Comparison of ENCODE assay signal across 7 cellular contexts in genomic region chr19:14207796-14208195, GRCh38. TPM values are rescaled to one million over a fixed set of nuclear protein-coding genes. Genes with fewer than 3 reads are reported as not detected.
DNase-seq lines count a peak whose midpoint lies in the region; TF ChIP-seq lines count a peak whose summit lies in the region.
"Not testable (repeated sequence)": the region's sequence is repeated elsewhere in the genome, so short reads cannot be mapped to it uniquely, and the experiment has no call there.

No MANE protein-coding gene starts in this region.

- peaks cover 43% of the 10 kb centered on the region for H3K27me3 Mint-ChIP-seq in activated CD4-positive, alpha-beta T cell treated with anti-CD3 and anti-CD28 coated beads, Interleukin-2, amount 10 ng/mL, durations not matched to agents 7 days and 5 days
- H3K27me3 Mint-ChIP-seq in MCF 10A (ENCODE audit: insufficient read depth, unreplicated experiment): peaks cover 29% of the 10 kb centered on the region

- intact Hi-C loops in MCF 10A (cut with micrococcal nuclease): not testable (repeated sequence)
- intact Hi-C loops in sigmoid colon (cut with DNase I): loop anchor here (2.0 to 10.0 kb wide), 2 partner anchors 59 to 197 kb away; no protein-coding TSS in a partner anchor

- not testable (repeated sequence) for H3F3A ChIP-seq in DOHH2 (ENCODE audit: control insufficient read depth, insufficient read depth)

- H3K9ac ChIP-seq in mucosa of rectum (ENCODE audit: low read depth in 1 of 2, low read length in 2 of 2): peak overlapping the region in 1 of 2 donors; percentile 62

- H3K4me1 ChIP-seq in DOHH2 (ENCODE audit: control insufficient read depth, low read length) (peaks cover 19% of the 10 kb centered on the region), sigmoid colon (peaks cover 10 to 30% (median 23%) of the 10 kb centered on the region in 4 donors)
- H3K4me1 ChIP-seq in mucosa of rectum (ENCODE audit: control insufficient read depth in 2 of 2, insufficient read depth in 2 of 2, low read length in 2 of 2): not testable (repeated sequence)

- H3K4me3 ChIP-seq in DOHH2 (ENCODE audit: low read length): peak overlapping the region; percentile 76; the same call in 1 of the 2 replicates
- peak overlapping the region; percentile 60 for H3K4me3 ChIP-seq in fibroblast of villous mesenchyme (ENCODE audit: low read depth, low read length)
- peak overlapping the region; percentile 64 to 65 for H3K4me3 ChIP-seq in mucosa of rectum (ENCODE audit: low read length in 2 of 2)
- H3K4me3 ChIP-seq in sigmoid colon: peak overlapping the region in 3 of 4 donors; percentile 81 to 89 (median 84)

- not testable (repeated sequence) for H3K36me3 ChIP-seq in DOHH2 (ENCODE audit: control insufficient read depth, low read length); mucosa of rectum (ENCODE audit: control insufficient read depth in 2 of 2, insufficient read depth in 2 of 2, low read length in 2 of 2); sigmoid colon

- not testable (repeated sequence) for BruUV-seq in MCF 10A (replicated peaks; lab: Mats Ljungman, UMichigan)

- H4K20me1 ChIP-seq in DOHH2 (ENCODE audit: control insufficient read depth, insufficient read depth, low read depth, low read length): not testable (repeated sequence)

- not testable (repeated sequence) for H3K9me3 ChIP-seq in DOHH2 (ENCODE audit: control insufficient read depth, insufficient read depth, low read length); mucosa of rectum (ENCODE audit: control insufficient read depth in 2 of 2, low read length in 2 of 2); sigmoid colon

- not testable (repeated sequence) for H3K27ac ChIP-seq in DOHH2 (ENCODE audit: low read depth, low read length)
- H3K27ac ChIP-seq in mucosa of rectum (ENCODE audit: low read depth in 2 of 2, low read length in 2 of 2): peak overlapping the region in 1 of 2 donors; percentile 71
- H3K27ac ChIP-seq in sigmoid colon: peak overlapping the region; percentile 72 to 80 (median 78)

- CTCF ChIA-PET in activated CD4-positive, alpha-beta T cell treated with anti-CD3 and anti-CD28 coated beads, Interleukin-2, amount 10 ng/mL, durations not matched to agents 7 days and 5 days (lab: Charles Lee): interaction anchor here (0.9 kb wide), 1 partner anchor 9 kb away, joined by 4 read pairs; no protein-coding TSS in a partner anchor
- CTCF ChIA-PET in MCF 10A (lab: Yijun Ruan, JAX): interaction anchor here (0.6 kb wide), 1 partner anchor 64 kb away, joined by 4 read pairs; no protein-coding TSS in a partner anchor

- H3K27me3 ChIP-seq in DOHH2 (ENCODE audit: control insufficient read depth, low read length): peaks cover 32% of the 10 kb centered on the region
- H3K27me3 ChIP-seq in mucosa of rectum (ENCODE audit: control insufficient read depth in 2 of 2, insufficient read depth in 2 of 2, low read length in 2 of 2); sigmoid colon: not testable (repeated sequence)

- WGBS in sigmoid colon, 2 donors: 5 to 27% methylated on average over 6 to 7 of the region's 7 CpGs

- H3K79me2 ChIP-seq in DOHH2 (ENCODE audit: control insufficient read depth, low read length): not testable (repeated sequence)

- POLR2A ChIA-PET in activated CD4-positive, alpha-beta T cell treated with anti-CD3 and anti-CD28 coated beads, Interleukin-2, amount 10 ng/mL, durations not matched to agents 7 days and 5 days (lab: Charles Lee): not testable (repeated sequence)
- POLR2A ChIA-PET in MCF 10A (lab: Yijun Ruan, JAX): interaction anchor here (0.7 kb wide), 2 partner anchors 71 to 348 kb away, joined by 3 read pairs; partner anchors contain the start of gene ASF1B

- H3K9me3 Mint-ChIP-seq in activated CD4-positive, alpha-beta T cell treated with anti-CD3 and anti-CD28 coated beads, Interleukin-2, amount 10 ng/mL, durations not matched to agents 7 days and 5 days; MCF 10A (ENCODE audit: unreplicated experiment): not testable (repeated sequence)

- not testable (repeated sequence) for TF ChIP-seq EP300 in sigmoid colon (IDR thresholded peaks at IDR 0.05)

- peaks cover 28% of the 10 kb centered on the region for H3K4me1 Mint-ChIP-seq in activated CD4-positive, alpha-beta T cell treated with anti-CD3 and anti-CD28 coated beads, Interleukin-2, amount 10 ng/mL, durations not matched to agents 7 days and 5 days
- H3K4me1 Mint-ChIP-seq in MCF 10A (ENCODE audit: insufficient read depth, unreplicated experiment): peaks cover 18% of the 10 kb centered on the region

- DNase-seq in NCI-H1105 (lab: John Stamatoyannopoulos, UW): peak; percentile 49
- not testable (repeated sequence) for DNase-seq in activated CD4-positive, alpha-beta T cell treated with anti-CD3 and anti-CD28 coated beads, Interleukin-2, amount 10 ng/mL, durations not matched to agents 7 days and 5 days; MCF 10A (ENCODE audit: unreplicated experiment); fibroblast of villous mesenchyme (ENCODE audit: low read depth); sigmoid colon

- H3K36me3 Mint-ChIP-seq in activated CD4-positive, alpha-beta T cell treated with anti-CD3 and anti-CD28 coated beads, Interleukin-2, amount 10 ng/mL, durations not matched to agents 7 days and 5 days (ENCODE audit: low read depth); MCF 10A (ENCODE audit: insufficient read depth, unreplicated experiment): not testable (repeated sequence)

- H3K9me2 ChIP-seq in DOHH2 (replicated peaks; ENCODE audit: control insufficient read depth, low read length): not testable (repeated sequence)

- H3K27ac Mint-ChIP-seq in activated CD4-positive, alpha-beta T cell treated with anti-CD3 and anti-CD28 coated beads, Interleukin-2, amount 10 ng/mL, durations not matched to agents 7 days and 5 days: not testable (repeated sequence)
- H3K27ac Mint-ChIP-seq in MCF 10A (ENCODE audit: low read depth, unreplicated experiment): peak overlapping the region; percentile 74

- H3K4me2 ChIP-seq in DOHH2 (ENCODE audit: low read length): peak overlapping the region; percentile 77

- TF ChIP-seq CTCF in DOHH2 (IDR thresholded peaks at IDR 0.05; ENCODE audit: low read depth, low read length, poor library complexity, severe bottlenecking); MCF 10A (IDR thresholded peaks at IDR 0.05; ENCODE audit: unreplicated experiment); fibroblast of villous mesenchyme (IDR thresholded peaks at IDR 0.05; ENCODE audit: insufficient read depth, low read depth, low read length); sigmoid colon (IDR thresholded peaks at IDR 0.05): not testable (repeated sequence)

- not testable (repeated sequence) for TF ChIP-seq POLR2A in sigmoid colon (IDR thresholded peaks at IDR 0.05)

- peak overlapping the region; percentile 86 for H3K4me3 Mint-ChIP-seq in activated CD4-positive, alpha-beta T cell treated with anti-CD3 and anti-CD28 coated beads, Interleukin-2, amount 10 ng/mL, durations not matched to agents 7 days and 5 days
- H3K4me3 Mint-ChIP-seq in MCF 10A (ENCODE audit: unreplicated experiment): peak overlapping the region; percentile 92

RNA-seq across cellular contexts. Expression of gene ADGRL1, which starts 1.8 kb away (rescaled TPM):
- total RNA-seq in activated CD4-positive, alpha-beta T cell treated with anti-CD3 and anti-CD28 coated beads, Interleukin-2, amount 10 ng/mL, durations not matched to agents 7 days and 5 days: 10 to 100 TPM; 12.5 to 14.0 TPM
- 13.0 and 15.9 TPM in 2 replicates for total RNA-seq in MCF 10A (2022)
- total RNA-seq in fibroblast of villous mesenchyme: 1.7 and 1.9 TPM in 2 replicates
- total RNA-seq in sigmoid colon: 10 to 100 TPM; 11.1 to 37.5 (median 19.1) TPM
- polyA plus RNA-seq in sigmoid colon: 10 to 100 TPM in 1 of 3 donors, 1 to 10 TPM in 2; 3.0 to 28.8 (median 4.6) TPM
